In genomic region chr1:10687142-10687715, GRCh38 we compare ENCODE assay signal across 13 cellular contexts.
A peak's percentile ranks its signal among the peaks of the same experiment; 100 is the strongest.
DNase-seq lines count a peak whose midpoint lies in the region; ATAC-seq, FAIRE-seq and TF ChIP-seq lines count a peak whose summit lies in the region.
"Had no signal": no experiment of that assay in that cellular context is flagged by ENCODE, and none has a peak within 500 bp of the region (broad histone marks: within the 10 kb centered on the region; RNA-seq: fewer than 3 reads in every experiment).

No MANE protein-coding gene starts in this region.

- H2AFZ ChIP-seq in OCI-LY3 (ENCODE audit: low read depth, low read length): no peak overlapping the region

- no peaks in the 10 kb centered on the region for H3K79me2 ChIP-seq in OCI-LY3 (ENCODE audit: low read length)

- H3K4me1 ChIP-seq in BLaER1 (peaks cover 93% of the 10 kb centered on the region), OCI-LY3 (ENCODE audit: low read length) (peaks cover 31% of the 10 kb centered on the region), right atrium auricular region (peaks cover 0 to 100% of the 10 kb centered on the region in 2 donors)

- H4K20me1 ChIP-seq in BLaER1: peaks cover 5% of the 10 kb centered on the region; the same call in 1 of the 2 replicates
- no peaks in the 10 kb centered on the region for H4K20me1 ChIP-seq in OCI-LY3 (ENCODE audit: insufficient read depth, low read length)

- H3K4me1 Mint-ChIP-seq in progenitor cell of endocrine pancreas (ENCODE audit: low read depth): peaks cover 44% of the 10 kb centered on the region

- H3K27me3 ChIP-seq in BLaER1 (no peaks in the 10 kb centered on the region), OCI-LY3 (ENCODE audit: low read depth, low read length) (no peaks in the 10 kb centered on the region), right atrium auricular region (no peaks in the 10 kb centered on the region)

- peaks cover 15% of the 10 kb centered on the region for H3K27me3 Mint-ChIP-seq in progenitor cell of endocrine pancreas
- H3K27me3 Mint-ChIP-seq: activated CD4-positive, alpha-beta T cell treated with anti-CD3 and anti-CD28 coated beads for 36 hours had no signal

- H3K9me3 Mint-ChIP-seq in progenitor cell of endocrine pancreas (ENCODE audit: low read depth): no peaks in the 10 kb centered on the region

- H3K4me3 ChIP-seq in BLaER1: no peak overlapping the region
- no peak overlapping the region for H3K4me3 ChIP-seq in OCI-LY3 (ENCODE audit: low read length)
- H3K4me3 ChIP-seq in right atrium auricular region: no peak overlapping the region

- peak overlapping the region; percentile 64 for H3K9ac ChIP-seq in BLaER1
- no peak overlapping the region for H3K9ac ChIP-seq in OCI-LY3 (ENCODE audit: low read length)

- no peak for TF ChIP-seq CTCF in OCI-LY3 (IDR thresholded peaks at IDR 0.05; ENCODE audit: low read depth, low read length)
- no peak for TF ChIP-seq CTCF in right atrium auricular region (IDR thresholded peaks at IDR 0.05)
- no peak for TF ChIP-seq CTCF in progenitor cell of endocrine pancreas (IDR thresholded peaks at IDR 0.05; ENCODE audit: unreplicated experiment)
- no peak for TF ChIP-seq CTCF in D721Med (IDR thresholded peaks at IDR 0.05; ENCODE audit: insufficient read depth, missing control alignments)

- H3K4me2 ChIP-seq in BLaER1: peak overlapping the region; percentile 90
- H3K4me2 ChIP-seq in OCI-LY3 (ENCODE audit: low read length): peak overlapping the region; percentile 72; the same call in 1 of the 2 replicates

- no peak for FAIRE-seq in D721Med (lab: Jason Lieb, UNC)
- FAIRE-seq: colon, urothelium cell line had no signal

- H3K9me3 ChIP-seq in BLaER1 (no peaks in the 10 kb centered on the region), OCI-LY3 (ENCODE audit: insufficient read depth, low read length) (no peaks in the 10 kb centered on the region), right atrium auricular region (no peaks in the 10 kb centered on the region)

- H3K4me3 Mint-ChIP-seq in progenitor cell of endocrine pancreas (ENCODE audit: low read depth): peak overlapping the region; percentile 50
- H3K4me3 Mint-ChIP-seq: activated CD4-positive, alpha-beta T cell treated with anti-CD3 and anti-CD28 coated beads for 36 hours had no signal

- H3K27ac ChIP-seq in BLaER1 (peak overlapping the region; percentile 88), OCI-LY3 (ENCODE audit: low read length) (no peak overlapping the region), right atrium auricular region (peak overlapping the region; percentile 86)

- peak overlapping the region; percentile 84 for H3K27ac Mint-ChIP-seq in progenitor cell of endocrine pancreas
- H3K27ac Mint-ChIP-seq: activated CD4-positive, alpha-beta T cell treated with anti-CD3 and anti-CD28 coated beads for 36 hours had no signal

- H3K36me3 Mint-ChIP-seq in progenitor cell of endocrine pancreas (ENCODE audit: insufficient read depth): no peaks in the 10 kb centered on the region

- ATAC-seq in HG02852 (IDR thresholded peaks at IDR 0.05; ENCODE audit: unreplicated experiment): no peak
- ATAC-seq: activated CD4-positive, alpha-beta T cell treated with anti-CD3 and anti-CD28 coated beads for 36 hours had no signal

- DNase-seq in right atrium auricular region (ENCODE audit: low spot score) (no peak), progenitor cell of endocrine pancreas (ENCODE audit: low spot score, unreplicated experiment) (no peak), D721Med (ENCODE audit: insufficient read length, low spot score) (no peak), cerebellar cortex (ENCODE audit: low spot score) (no peak)
- DNase-seq in activated CD4-positive, alpha-beta T cell treated with anti-CD3 and anti-CD28 coated beads, Interleukin-2, amount 50 U/mL, for 4 hours: no peak
- DNase-seq: activated CD4-positive, alpha-beta T cell treated with anti-CD3 and anti-CD28 coated beads for 36 hours; activated naive CD4-positive, alpha-beta T cell; NK-92 treated with Interleukin-12 subunit alpha and Interleukin-12 subunit beta, amount 100 ng/mL, for 24 hours had no signal

- H3K36me3 ChIP-seq in BLaER1 (no peaks in the 10 kb centered on the region), OCI-LY3 (replicated peaks; ENCODE audit: low read depth, low read length) (no peaks in the 10 kb centered on the region), right atrium auricular region (no peaks in the 10 kb centered on the region)
